1 cellular context compared by ENCODE assay signal in the genomic region with DNA sequence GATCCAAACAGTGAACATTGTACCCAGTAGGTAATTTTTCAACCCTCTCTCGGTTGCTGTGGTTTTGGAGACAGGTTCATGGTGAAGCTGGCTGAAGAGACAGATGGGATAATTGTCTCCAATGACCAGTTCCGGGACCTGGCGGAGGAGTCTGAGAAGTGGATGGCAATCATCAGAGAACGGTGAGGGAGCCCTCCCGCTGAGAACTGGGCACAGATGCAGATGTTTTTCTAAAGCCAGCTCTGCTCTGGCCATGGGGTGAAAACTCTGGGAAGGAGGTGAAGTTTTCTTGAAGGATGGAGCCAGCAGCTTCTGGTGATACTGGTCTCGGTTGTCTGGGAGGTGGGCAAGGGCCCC.
TF ChIP-seq lines count a peak whose summit lies in the region.

No MANE protein-coding gene starts in this region.

TF ChIP-seq in liver, 16 proteins besides CTCF, POLR2A, EP300 and RAD21 (continued from another document):
- TF ChIP-seq, protein P1, sequence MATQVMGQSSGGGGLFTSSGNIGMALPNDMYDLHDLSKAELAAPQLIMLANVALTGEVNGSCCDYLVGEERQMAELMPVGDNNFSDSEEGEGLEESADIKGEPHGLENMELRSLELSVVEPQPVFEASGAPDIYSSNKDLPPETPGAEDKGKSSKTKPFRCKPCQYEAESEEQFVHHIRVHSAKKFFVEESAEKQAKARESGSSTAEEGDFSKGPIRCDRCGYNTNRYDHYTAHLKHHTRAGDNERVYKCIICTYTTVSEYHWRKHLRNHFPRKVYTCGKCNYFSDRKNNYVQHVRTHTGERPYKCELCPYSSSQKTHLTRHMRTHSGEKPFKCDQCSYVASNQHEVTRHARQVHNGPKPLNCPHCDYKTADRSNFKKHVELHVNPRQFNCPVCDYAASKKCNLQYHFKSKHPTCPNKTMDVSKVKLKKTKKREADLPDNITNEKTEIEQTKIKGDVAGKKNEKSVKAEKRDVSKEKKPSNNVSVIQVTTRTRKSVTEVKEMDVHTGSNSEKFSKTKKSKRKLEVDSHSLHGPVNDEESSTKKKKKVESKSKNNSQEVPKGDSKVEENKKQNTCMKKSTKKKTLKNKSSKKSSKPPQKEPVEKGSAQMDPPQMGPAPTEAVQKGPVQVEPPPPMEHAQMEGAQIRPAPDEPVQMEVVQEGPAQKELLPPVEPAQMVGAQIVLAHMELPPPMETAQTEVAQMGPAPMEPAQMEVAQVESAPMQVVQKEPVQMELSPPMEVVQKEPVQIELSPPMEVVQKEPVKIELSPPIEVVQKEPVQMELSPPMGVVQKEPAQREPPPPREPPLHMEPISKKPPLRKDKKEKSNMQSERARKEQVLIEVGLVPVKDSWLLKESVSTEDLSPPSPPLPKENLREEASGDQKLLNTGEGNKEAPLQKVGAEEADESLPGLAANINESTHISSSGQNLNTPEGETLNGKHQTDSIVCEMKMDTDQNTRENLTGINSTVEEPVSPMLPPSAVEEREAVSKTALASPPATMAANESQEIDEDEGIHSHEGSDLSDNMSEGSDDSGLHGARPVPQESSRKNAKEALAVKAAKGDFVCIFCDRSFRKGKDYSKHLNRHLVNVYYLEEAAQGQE (IDR thresholded peaks at IDR 0.05), result no peak
